ENCODE assay signal across 1 cellular context in genomic region chr6:50925548-50925947, GRCh38.
TF ChIP-seq lines count a peak whose summit lies in the region.

No MANE protein-coding gene starts in this region.

TF ChIP-seq in K562, 482 proteins besides CTCF, POLR2A, EP300 and RAD21 (continued from another document):
- no peak for TF ChIP-seq GTF3C2 (IDR thresholded peaks at IDR 0.05; ENCODE audit: borderline replicate concordance, extremely low read depth, insufficient read length)
- TF ChIP-seq MGA (IDR thresholded peaks at IDR 0.05), result no peak
